1 cellular context compared by ENCODE assay signal in genomic region chr9:19650292-19650691, GRCh38.
TF ChIP-seq lines count a peak whose summit lies in the region.

No MANE protein-coding gene starts in this region.

TF ChIP-seq in K562, 482 proteins besides CTCF, POLR2A, EP300 and RAD21 (continued from another document and continues in another):
- TF ChIP-seq ZBTB11 (CRISPR knock-in tag; IDR thresholded peaks at IDR 0.05) (peak in 1 of 3 experiments; percentile 47; a peak in 1 of 6 replicates), ZNF41 (CRISPR knock-in tag; conservative IDR thresholded peaks at IDR 0.05) (no peak), ZBTB8A (IDR thresholded peaks at IDR 0.05; ENCODE audit: partially characterized antibody) (no peak), ESRRB (CRISPR knock-in tag; IDR thresholded peaks at IDR 0.05; ENCODE audit: borderline replicate concordance) (no peak), SMARCA5 (IDR thresholded peaks at IDR 0.05) (no peak), MYNN (IDR thresholded peaks at IDR 0.05) (no peak), MYNN (CRISPR knock-in tag; IDR thresholded peaks at IDR 0.05) (no peak), SIX5 (IDR thresholded peaks at IDR 0.05; ENCODE audit: borderline replicate concordance in 1 of 2, insufficient read depth in 1 of 2, low read depth in 1 of 2, low read length in 2 of 2) (no peak), SMARCA4 (IDR thresholded peaks at IDR 0.05) (peak; percentile 51; the same call in 1 of the 2 replicates), POLR2H (tag; IDR thresholded peaks at IDR 0.05; ENCODE audit: low read depth) (no peak), MTA1 (IDR thresholded peaks at IDR 0.05; ENCODE audit: borderline replicate concordance) (no peak), ZNF165 (CRISPR knock-in tag; IDR thresholded peaks at IDR 0.05; ENCODE audit: borderline replicate concordance) (no peak), HNRNPK (IDR thresholded peaks at IDR 0.05; ENCODE audit: low read depth, low read length, poor library complexity, severe bottlenecking) (no peak), ZBTB17 (CRISPR knock-in tag; IDR thresholded peaks at IDR 0.05) (no peak), BRD9 (IDR thresholded peaks at IDR 0.05; ENCODE audit: low read depth, partially characterized antibody) (no peak), GTF2F1 (IDR thresholded peaks at IDR 0.05; ENCODE audit: low read depth, low read length) (no peak), ZNF253 (CRISPR knock-in tag; conservative IDR thresholded peaks at IDR 0.05) (no peak), NFIX (CRISPR knock-in tag; IDR thresholded peaks at IDR 0.05; ENCODE audit: low read depth) (no peak), COPS2 (conservative IDR thresholded peaks at IDR 0.05) (no peak), MCM3 (IDR thresholded peaks at IDR 0.05) (no peak), CREM (IDR thresholded peaks at IDR 0.05; ENCODE audit: low read depth) (no peak), ZFP36 (IDR thresholded peaks at IDR 0.05; ENCODE audit: low read depth, low read length, partially characterized antibody) (no peak), GTF3C2 (IDR thresholded peaks at IDR 0.05; ENCODE audit: borderline replicate concordance, extremely low read depth, insufficient read length) (no peak), NR2C2 (CRISPR knock-in tag; IDR thresholded peaks at IDR 0.05) (no peak), NR2C2 (tag; IDR thresholded peaks at IDR 0.05) (0 out of 2 replicates have a peak, but pooled peaks have one; percentile 12), LEF1 (IDR thresholded peaks at IDR 0.05) (no peak), HOMEZ (CRISPR knock-in tag; IDR thresholded peaks at IDR 0.05) (no peak), TRIM24 (IDR thresholded peaks at IDR 0.05) (peak in 1 of 2 experiments; percentile 42; a peak in 2 of 4 replicates), PHF8 (IDR thresholded peaks at IDR 0.05; ENCODE audit: borderline replicate concordance, low read length) (no peak), SAFB (IDR thresholded peaks at IDR 0.05; ENCODE audit: borderline replicate concordance, low read depth, low read length) (no peak), MCM5 (IDR thresholded peaks at IDR 0.05; ENCODE audit: low read depth) (no peak), RBM25 (IDR thresholded peaks at IDR 0.05; ENCODE audit: low read depth, low read length, severe bottlenecking) (no peak), ETV5 (CRISPR knock-in tag; IDR thresholded peaks at IDR 0.05; ENCODE audit: low read depth) (no peak), CC2D1A (IDR thresholded peaks at IDR 0.05) (no peak), MGA (IDR thresholded peaks at IDR 0.05) (peak; percentile 81), BDP1 (IDR thresholded peaks at IDR 0.05; ENCODE audit: insufficient read depth, insufficient read length) (no peak), CREB3L1 (IDR thresholded peaks at IDR 0.05; ENCODE audit: borderline replicate concordance, low read depth) (no peak), RBM15 (IDR thresholded peaks at IDR 0.05; ENCODE audit: insufficient read depth, low read length) (no peak)
